Comparison of ENCODE assay signal across 21 cellular contexts in genomic region chr3:67691207-67691606, GRCh38. TPM values are rescaled to one million over a fixed set of nuclear protein-coding genes. Genes with fewer than 3 reads are reported as not detected.
DNase-seq lines count a peak whose midpoint lies in the region; ATAC-seq, FAIRE-seq and TF ChIP-seq lines count a peak whose summit lies in the region.
"Had no signal": no experiment of that assay in that cellular context is flagged by ENCODE, and none has a peak within 500 bp of the region (broad histone marks: within the 10 kb centered on the region; RNA-seq: fewer than 3 reads in every experiment).

No MANE protein-coding gene starts in this region.

- no peak overlapping the region for H3K4me2 ChIP-seq in GM12878 (ENCODE audit: control insufficient read depth, insufficient read depth)
- H3K4me2 ChIP-seq in Karpas-422 (ENCODE audit: low read depth, low read length, poor library complexity, severe bottlenecking), result no peak overlapping the region
- H3K4me2 ChIP-seq: BLaER1 treated with 17β-estradiol and CSF1 and Interleukin-3, amounts not matched to agents 10 nM and 100 nM had no signal

- ATAC-seq in GM21367 (IDR thresholded peaks at IDR 0.05; ENCODE audit: unreplicated experiment) (peak; percentile 45), HG02884 (IDR thresholded peaks at IDR 0.05; ENCODE audit: unreplicated experiment) (peak; percentile 67), GM12878 (peak; percentile 64), GM18867 (IDR thresholded peaks at IDR 0.05; ENCODE audit: unreplicated experiment) (no peak)
- ATAC-seq: HCT116, PC-3, T-cell had no signal

- intact Hi-C loops in GM12878 (cut with micrococcal nuclease; ENCODE audit: unreplicated experiment), result no loop called here

- RAD21 ChIA-PET in GM12878 (lab: Charles Lee; ENCODE audit: unreplicated experiment), result interaction anchor here (0.6 to 0.9 kb wide), 3 partner anchors 14 to 1389 kb away, joined by 3 to 4 read pairs (median 3); partner anchors contain the start of gene UBA3

- no peak overlapping the region for H3K9ac ChIP-seq in GM12878 (ENCODE audit: control insufficient read depth, insufficient read depth, low read length)
- no peak overlapping the region for H3K9ac ChIP-seq in Karpas-422 (ENCODE audit: low read length)
- H3K9ac ChIP-seq: BLaER1 treated with 17β-estradiol and CSF1 and Interleukin-3, amounts not matched to agents 10 nM and 100 nM had no signal

- POLR2A ChIA-PET in GM12878 (lab: Charles Lee), result interaction anchor here (0.6 kb wide), 1 partner anchor 16 kb away, joined by 3 read pairs; no protein-coding TSS in a partner anchor

- CTCF ChIA-PET in GM12878 (lab: Yijun Ruan, JAX), result interaction anchor here (0.6 to 1.4 kb wide), 2 partner anchors 36 to 473 kb away, joined by 3 read pairs; no protein-coding TSS in a partner anchor

- FAIRE-seq in GM12878 (lab: Jason Lieb, UNC), result no peak

- SMC1A ChIA-PET in GM12878 (lab: Charles Lee; ENCODE audit: uncharacterized antibody, unreplicated experiment), result interaction anchor here (0.7 to 1.4 kb wide), 3 partner anchors 13 to 159 kb away, joined by 3 to 5 read pairs (median 4); no protein-coding TSS in a partner anchor

- no peak overlapping the region for H3K27ac ChIP-seq in GM12878 (ENCODE audit: control insufficient read depth, insufficient read depth)
- no peak overlapping the region for H3K27ac ChIP-seq in Karpas-422 (ENCODE audit: low read length)
- H3K27ac ChIP-seq: BLaER1 treated with 17β-estradiol and CSF1 and Interleukin-3, amounts not matched to agents 10 nM and 100 nM; HL-60; SJSA1 had no signal

- no peak for TF ChIP-seq CTCF in GM12865 (IDR thresholded peaks at IDR 0.05; ENCODE audit: insufficient read depth, low read depth, low read length, missing control alignments)
- no peak for TF ChIP-seq CTCF in GM12878 (IDR thresholded peaks at IDR 0.05 in 2 of 3, conservative IDR thresholded peaks at IDR 0.05 in 1 of 3; ENCODE audit: control insufficient read depth in 2 of 3, extremely low read depth in 1 of 3, insufficient read depth in 1 of 3, low read depth in 3 of 3, low read length in 3 of 3)

- H3K9me2 ChIP-seq in Karpas-422 (replicated peaks; ENCODE audit: insufficient read depth, low read length), result no peaks in the 10 kb centered on the region

- no peaks in the 10 kb centered on the region for H3K36me3 ChIP-seq in GM12878 (ENCODE audit: control insufficient read depth in 2 of 2, insufficient read depth in 2 of 2, low read length in 1 of 2)
- H3K36me3 ChIP-seq in Karpas-422 (ENCODE audit: insufficient read depth, low read length), result no peaks in the 10 kb centered on the region
- H3K36me3 ChIP-seq: BLaER1 treated with 17β-estradiol and CSF1 and Interleukin-3, amounts not matched to agents 10 nM and 100 nM; SJSA1 had no signal

- H3K27me3 ChIP-seq in GM12878 (replicated peaks in 1 of 2; ENCODE audit: control insufficient read depth in 2 of 2, insufficient read depth in 2 of 2, low read length in 1 of 2), result no peaks in the 10 kb centered on the region
- no peaks in the 10 kb centered on the region for H3K27me3 ChIP-seq in Karpas-422 (ENCODE audit: low read length)
- H3K27me3 ChIP-seq: BLaER1 treated with 17β-estradiol and CSF1 and Interleukin-3, amounts not matched to agents 10 nM and 100 nM; SJSA1 had no signal

- no peaks in the 10 kb centered on the region for H3K9me3 ChIP-seq in GM12878 (replicated peaks; ENCODE audit: control insufficient read depth, insufficient read depth, low read length)
- H3K9me3 ChIP-seq in Karpas-422 (ENCODE audit: low read length), result no peaks in the 10 kb centered on the region
- H3K9me3 ChIP-seq: BLaER1 treated with 17β-estradiol and CSF1 and Interleukin-3, amounts not matched to agents 10 nM and 100 nM; SJSA1 had no signal

- H2AFZ ChIP-seq in GM12878 (ENCODE audit: control insufficient read depth, low read depth, low read length) (no peak overlapping the region), Karpas-422 (ENCODE audit: low read length) (no peak overlapping the region)

- TF ChIP-seq EP300 in GM12878 (IDR thresholded peaks at IDR 0.05; ENCODE audit: borderline replicate concordance in 1 of 2, control insufficient read depth in 1 of 2, low read depth in 2 of 2, low read length in 2 of 2), result no peak

- in situ Hi-C loops in GM12878 (cut with MboI), result no loop called here

- peak; percentile 5 for DNase-seq in GM12865 (ENCODE audit: low read depth)
- no peak for DNase-seq in GM12878 (ENCODE audit: low read depth, low spot score)
- DNase-seq in SKM-1 treated with dmso at 0.1 percent for 144 hours (lab: John Stamatoyannopoulos, UW; ENCODE audit: unreplicated experiment), result no peak
- no peak for DNase-seq in Karpas-422
- DNase-seq in NOMO-1 treated with dmso at 0.1 percent for 144 hours (lab: John Stamatoyannopoulos, UW; ENCODE audit: unreplicated experiment), result no peak
- DNase-seq: 8988T; DMS 273 treated with DMSO at 0.1 percent for 48 hours; NCI-H1092; NCI-H1694; NCI-H345; NCI-H69; NK-92 treated with Interleukin-12 subunit alpha and Interleukin-12 subunit beta, amount 100 ng/mL, for 24 hours; PC-3; T-cell had no signal

- no peak for TF ChIP-seq RAD21 in GM12878 (IDR thresholded peaks at IDR 0.05; ENCODE audit: insufficient read depth, low read depth, low read length)

- no peaks in the 10 kb centered on the region for H4K20me1 ChIP-seq in GM12878 (ENCODE audit: control insufficient read depth, insufficient read depth)
- H4K20me1 ChIP-seq in Karpas-422 (ENCODE audit: insufficient read depth, low read depth, low read length), result no peaks in the 10 kb centered on the region
- H4K20me1 ChIP-seq: BLaER1 treated with 17β-estradiol and CSF1 and Interleukin-3, amounts not matched to agents 10 nM and 100 nM had no signal

- H3K79me2 ChIP-seq in GM12878 (ENCODE audit: control insufficient read depth, insufficient read depth, low read length) (no peaks in the 10 kb centered on the region), Karpas-422 (ENCODE audit: low read length) (no peaks in the 10 kb centered on the region)

- WGBS in GM12878 (ENCODE audit: insufficient coverage, insufficient replicate concordance, low lambda C conversion rate, missing lambda C conversion rate), result 0% methylated on average over 1 of the region's 1 CpG

- no peak overlapping the region for H3K4me3 ChIP-seq in GM12865 (ENCODE audit: low read depth, low read length)
- no peak overlapping the region for H3K4me3 ChIP-seq in GM12878
- no peak overlapping the region for H3K4me3 ChIP-seq in Karpas-422 (ENCODE audit: low read length)
- H3K4me3 ChIP-seq: BLaER1 treated with 17β-estradiol and CSF1 and Interleukin-3, amounts not matched to agents 10 nM and 100 nM; SJSA1 had no signal

- TF ChIP-seq POLR2A in GM12878 (IDR thresholded peaks at IDR 0.05; ENCODE audit: low read depth, low read length), result no peak

- no TSS peak for BruUV-seq in GM12878 (replicated peaks; lab: Mats Ljungman, UMichigan)

- H3K4me1 ChIP-seq in GM12878 (ENCODE audit: control insufficient read depth, insufficient read depth, low read length), result peaks cover 5% of the 10 kb centered on the region
- peaks cover 6% of the 10 kb centered on the region for H3K4me1 ChIP-seq in Karpas-422 (ENCODE audit: low read length)
- H3K4me1 ChIP-seq: SJSA1 had no signal

TF ChIP-seq in GM12878, 131 proteins besides CTCF, POLR2A, EP300 and RAD21:
- TF ChIP-seq SPI1 (IDR thresholded peaks at IDR 0.05; ENCODE audit: borderline replicate concordance, insufficient read depth, low read depth, low read length) (peak; percentile 66; the same call in 1 of the 2 replicates), CHD1 (IDR thresholded peaks at IDR 0.05; ENCODE audit: low read depth, low read length) (no peak)
TF ChIP-seq in GM12878: peak in this region for 1.

RNA-seq across cellular contexts. Expression of gene SUCLG2, which starts 36.8 kb away (rescaled TPM):
- total RNA-seq in GM12878 (2013; cell fraction: nucleolus; rRNA removed), result 33.1 and 35.8 TPM in 2 replicates
- 28.1 and 38.4 TPM in 2 replicates for total RNA-seq in GM12878 (2014; rRNA removed)
- total RNA-seq in GM12878 (2014; rRNA removed; fragmentation: Illumina TruSeq; extraction: Trizol), result 48.0 and 48.5 TPM in 2 replicates
- 38.3 and 39.7 TPM in 2 replicates for total RNA-seq in GM12878 (2021)
- polyA plus RNA-seq in GM12878 (2011; ENCODE audit: low read depth), result 17.3 TPM
- 33.8 and 49.2 TPM in 2 replicates for polyA plus RNA-seq in GM12878 (2011; rRNA removed)
- polyA plus RNA-seq in GM12878 (2011; cell fraction: cytosol; rRNA removed), result 13.4 and 13.5 TPM in 2 replicates
- 13.3 and 14.8 TPM in 2 replicates for polyA plus RNA-seq in GM12878 (2011; cell fraction: nucleus; rRNA removed)
- polyA plus RNA-seq in GM12878 (2012), result 28.0 and 39.1 TPM in 2 replicates
- 48.0 and 57.3 TPM in 2 replicates for polyA plus RNA-seq in GM12878 (2014; fragmentation: Illumina TruSeq; extraction: Trizol)
- 10 to 100 TPM; 17.8 to 31.1 TPM for polyA plus RNA-seq in GM12878 (2014; fragmentation: Nextera tagmentation; extraction: Ambion mirVana)
- polyA plus RNA-seq in GM12878 (2014; rRNA removed), result 26.6 and 36.0 TPM in 2 replicates
- polyA plus RNA-seq in GM12878 (2016; fragmentation: Nextera tagmentation; extraction: Ambion mirVana), result 10 to 100 TPM; 49.9 to 50.9 TPM
- polyA minus RNA-seq in GM12878 (2011; rRNA and poly(A)+ RNA removed), result 17.2 and 17.6 TPM in 2 replicates
- polyA minus RNA-seq in GM12878 (2011; cell fraction: cytosol; rRNA and poly(A)+ RNA removed), result 7.4 and 9.9 TPM in 2 replicates
- 14.7 and 22.8 TPM in 2 replicates for polyA minus RNA-seq in GM12878 (2011; cell fraction: nucleus; rRNA and poly(A)+ RNA removed)
- 49.0 and 53.6 TPM in 2 replicates for total RNA-seq in Karpas-422 (2014; rRNA removed; shearing (Covaris generic); ENCODE audit: low replicate concordance)
